23 cellular contexts compared by ENCODE assay signal in the genomic region with DNA sequence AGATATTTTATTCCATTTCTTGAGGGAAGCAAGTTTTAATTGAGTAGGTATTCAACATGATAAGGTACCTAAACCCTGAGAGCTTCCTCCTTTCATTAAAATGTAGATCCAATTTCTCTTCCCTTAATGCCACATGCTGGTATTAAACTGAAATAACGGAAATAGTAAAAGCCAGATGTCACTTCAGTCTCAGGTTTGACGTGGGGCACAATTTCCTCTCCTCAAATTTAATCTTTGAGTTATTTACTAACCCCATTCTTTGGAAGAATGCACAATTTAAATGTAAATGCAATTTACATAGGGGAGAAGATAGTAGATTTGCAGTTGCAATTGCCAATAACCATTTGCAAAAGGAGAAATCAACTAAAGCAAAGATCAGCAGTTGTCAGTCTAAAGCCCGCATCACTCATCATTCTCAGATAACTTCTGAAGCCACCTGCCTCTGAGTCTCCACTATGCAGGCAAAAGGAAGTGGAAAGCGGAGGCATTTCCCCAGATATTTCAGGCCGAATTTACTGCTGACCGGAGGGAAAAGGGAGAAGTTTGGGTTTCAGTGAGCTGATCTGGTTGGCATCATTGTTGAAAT. TPM values are rescaled to one million over a fixed set of nuclear protein-coding genes. Genes with fewer than 3 reads are reported as not detected.
"Had no signal": no experiment of that assay in that cellular context is flagged by ENCODE, and none has a peak within 500 bp of the region (broad histone marks: within the 10 kb centered on the region; RNA-seq: fewer than 3 reads in every experiment).

No MANE protein-coding gene starts in this region.

- H3K27me3 ChIP-seq: Peyer's patch had no signal

- ATAC-seq: HepG2, Right ventricle myocardium inferior, SK-N-SH treated with all-trans-retinoic acid at 6 μM for 48 hours, T-helper 17 cell had no signal

- DNase-seq: IMR-90; Kasumi-1; MV-4-11; NCI-H1048; NCI-H1417 treated with DMSO at 0.1 percent for 48 hours; NCI-H1694 treated with DMSO at 0.1 percent for 48 hours; NCI-H2107; NCI-H82; NK-92 treated with Interleukin-12 subunit alpha and Interleukin-12 subunit beta, amount 100 ng/mL, for 24 hours; OCI-M1; PC-9; Peyer's patch; SHP77 treated with DMSO at 0.1 percent for 48 hours; SJCRH30; T-helper 1 cell; T-helper 17 cell had no signal

- H3K27ac ChIP-seq: KMS-11, PC-9, Peyer's patch, SJCRH30 had no signal

- H3K4me3 ChIP-seq: PC-9, Peyer's patch, SJCRH30 had no signal

- H3K9ac ChIP-seq: KMS-11 had no signal

- H3K9me3 ChIP-seq: Peyer's patch, SJCRH30 had no signal

- H2AFZ ChIP-seq: PC-9 had no signal

- H3K4me2 ChIP-seq: KMS-11, PC-9 had no signal

- H3K4me1 ChIP-seq: Peyer's patch had no signal

- FAIRE-seq: HepG2 had no signal

- H3K36me3 ChIP-seq: Peyer's patch, SJCRH30 had no signal

RNA-seq across cellular contexts. Expression of a gene that starts 2.1 kb away (rescaled TPM):
- total RNA-seq: HT1080, IMR-90, NCI-H460, Right ventricle myocardium inferior, RPMI7951, T-helper 17 cell had no signal
- polyA plus RNA-seq: IMR-90 had no signal

RNA-seq across cellular contexts. Expression of a gene that starts 31.9 kb away (rescaled TPM):
- total RNA-seq: NCI-H460, Right ventricle myocardium inferior, RPMI7951 had no signal
